In genomic region chr2:76341439-76341838, GRCh38 we compare ENCODE assay signal across 21 cellular contexts.
DNase-seq lines count a peak whose midpoint lies in the region; ATAC-seq, FAIRE-seq and TF ChIP-seq lines count a peak whose summit lies in the region.
"Had no signal": no experiment of that assay in that cellular context is flagged by ENCODE, and none has a peak within 500 bp of the region (broad histone marks: within the 10 kb centered on the region; RNA-seq: fewer than 3 reads in every experiment).

No MANE protein-coding gene starts in this region.

- H3K4me3 ChIP-seq in A549, result no peak overlapping the region
- H3K4me3 ChIP-seq in IMR-90 (ENCODE audit: insufficient read depth, low read depth, low read length), result no peak overlapping the region
- H3K4me3 ChIP-seq in K562, result no peak overlapping the region
- H3K4me3 ChIP-seq: BLaER1 treated with 17β-estradiol and CSF1 and Interleukin-3, amounts not matched to agents 10 nM and 100 nM had no signal

- H3K9me3 ChIP-seq in A549 (peaks cover 2% of the 10 kb centered on the region; the same call in 1 of the 3 replicates), IMR-90 (ENCODE audit: control insufficient read depth, insufficient read depth, low read length) (peaks cover 2% of the 10 kb centered on the region; the same call in 1 of the 2 replicates), K562 (replicated peaks; ENCODE audit: control insufficient read depth, insufficient read depth, low read depth, low read length) (no peaks in the 10 kb centered on the region)
- H3K9me3 ChIP-seq: Caco-2 had no signal

- H3K14ac ChIP-seq in IMR-90 (replicated peaks; ENCODE audit: low read depth, low read length), result no peak overlapping the region

- no peak overlapping the region for H2BK5ac ChIP-seq in IMR-90 (ENCODE audit: low read depth, low read length, poor library complexity, severe bottlenecking)

- TF ChIP-seq CTCF in A549 (IDR thresholded peaks at IDR 0.05) (no peak), IMR-90 (conservative IDR thresholded peaks at IDR 0.05; ENCODE audit: low read depth, low read length) (no peak), K562 (IDR thresholded peaks at IDR 0.05 in 2 of 3, conservative IDR thresholded peaks at IDR 0.05 in 1 of 3; ENCODE audit: insufficient read depth in 2 of 3, low read depth in 1 of 3, low read length in 3 of 3) (no peak)

- TF ChIP-seq RAD21 in A549 (conservative IDR thresholded peaks at IDR 0.05 in 1 of 2, IDR thresholded peaks at IDR 0.05 in 1 of 2) (no peak), IMR-90 (IDR thresholded peaks at IDR 0.05; ENCODE audit: low read length) (no peak), K562 (CRISPR knock-in tag; conservative IDR thresholded peaks at IDR 0.05 in 1 of 2, IDR thresholded peaks at IDR 0.05 in 1 of 2) (no peak)

- TF ChIP-seq EP300 in A549 (IDR thresholded peaks at IDR 0.05) (no peak), K562 (IDR thresholded peaks at IDR 0.05; ENCODE audit: low read length) (no peak)

- H3K79me1 ChIP-seq in IMR-90 (ENCODE audit: low read depth in 1 of 2, low read length in 2 of 2), result no peaks in the 10 kb centered on the region

- H3K27ac ChIP-seq in A549 (no peak overlapping the region), IMR-90 (ENCODE audit: insufficient read depth, low read length) (no peak overlapping the region), K562 (ENCODE audit: extremely low read depth, low read depth, low read length) (no peak overlapping the region)
- H3K27ac ChIP-seq: BLaER1 treated with 17β-estradiol and CSF1 and Interleukin-3, amounts not matched to agents 10 nM and 100 nM; C4-2B had no signal

- H3K23ac ChIP-seq in IMR-90 (ENCODE audit: low read depth, low read length), result no peak overlapping the region

- no peak overlapping the region for H2BK15ac ChIP-seq in IMR-90 (ENCODE audit: low read depth, low read length)

- TF ChIP-seq POLR2A in A549 (IDR thresholded peaks at IDR 0.05; ENCODE audit: low read length) (no peak), IMR-90 (IDR thresholded peaks at IDR 0.05; ENCODE audit: low read depth, low read length) (no peak), K562 (conservative IDR thresholded peaks at IDR 0.05) (no peak)

- H3K4me1 ChIP-seq in A549 (no peaks in the 10 kb centered on the region), IMR-90 (ENCODE audit: control insufficient read depth, insufficient read depth, low read length) (no peaks in the 10 kb centered on the region), K562 (replicated peaks in 1 of 2; ENCODE audit: control insufficient read depth in 2 of 2, insufficient read depth in 2 of 2, low read length in 2 of 2) (no peaks in the 10 kb centered on the region)
- H3K4me1 ChIP-seq: Caco-2 had no signal

- H2BK20ac ChIP-seq in IMR-90 (ENCODE audit: low read depth, low read length), result no peak overlapping the region

- FAIRE-seq in A549 (lab: Jason Lieb, UNC) (no peak), K562 (lab: Jason Lieb, UNC) (no peak)
- FAIRE-seq: A204.1, D721Med, G401.6, GM12891, GM19239 had no signal

- no peak overlapping the region for H3K56ac ChIP-seq in IMR-90 (ENCODE audit: extremely low read depth, insufficient read depth, low read length)

- no peaks in the 10 kb centered on the region for H3K27me3 ChIP-seq in IMR-90 (ENCODE audit: control insufficient read depth, insufficient read depth, low read length)
- H3K27me3 ChIP-seq in K562 (ENCODE audit: control insufficient read depth in 2 of 2, insufficient read depth in 2 of 2, low read length in 2 of 2), result no peaks in the 10 kb centered on the region
- H3K27me3 ChIP-seq: BLaER1 treated with 17β-estradiol and CSF1 and Interleukin-3, amounts not matched to agents 10 nM and 100 nM had no signal

- in situ Hi-C loops in IMR-90 (cut with MboI; ENCODE audit: low sequenced_read_pairs) (no loop called here), K562 (cut with MboI) (no loop called here)

- no peak overlapping the region for H2BK120ac ChIP-seq in IMR-90 (ENCODE audit: low read depth, low read length)

- no TSS peak for BruUV-seq in IMR-90 (replicated peaks; lab: Mats Ljungman, UMichigan)
- BruUV-seq in K562 (replicated peaks; lab: Mats Ljungman, UMichigan), result no TSS peak

- H3K4me2 ChIP-seq in A549 (no peak overlapping the region), IMR-90 (ENCODE audit: low read depth, low read length) (no peak overlapping the region), K562 (ENCODE audit: insufficient read depth, low read length) (no peak overlapping the region)
- H3K4me2 ChIP-seq: BLaER1 treated with 17β-estradiol and CSF1 and Interleukin-3, amounts not matched to agents 10 nM and 100 nM had no signal

- intact Hi-C loops in IMR-90 (cut with micrococcal nuclease) (no loop called here), K562 (cut with micrococcal nuclease) (no loop called here)

- POLR2A ChIA-PET in A549 (lab: Yijun Ruan, JAX) (no interaction called here), IMR-90 (lab: Charles Lee; ENCODE audit: unreplicated experiment) (no interaction called here), K562 (lab: Yijun Ruan, JAX) (no interaction called here)

- no peaks in the 10 kb centered on the region for H3K79me2 ChIP-seq in K562 (ENCODE audit: control insufficient read depth, insufficient read depth, low read length)

- CTCF ChIA-PET in A549 (lab: Yijun Ruan, JAX) (no interaction called here), IMR-90 (lab: Yijun Ruan, JAX) (no interaction called here), K562 (lab: Yijun Ruan, JAX; ENCODE audit: low intra/inter-chr PET ratio) (no interaction called here)

- H2AK9ac ChIP-seq in IMR-90 (replicated peaks; ENCODE audit: low read depth, low read length, poor library complexity), result no peak overlapping the region

- H4K20me1 ChIP-seq in IMR-90 (ENCODE audit: insufficient read depth, low read length) (no peaks in the 10 kb centered on the region), K562 (replicated peaks; ENCODE audit: control insufficient read depth, insufficient read depth, low read length) (no peaks in the 10 kb centered on the region)
- H4K20me1 ChIP-seq: BLaER1 treated with 17β-estradiol and CSF1 and Interleukin-3, amounts not matched to agents 10 nM and 100 nM had no signal

- no peak overlapping the region for H4K91ac ChIP-seq in IMR-90 (ENCODE audit: insufficient read depth, low read depth, low read length)

- H3K9me1 ChIP-seq in IMR-90 (ENCODE audit: insufficient read depth, low read length) (no peaks in the 10 kb centered on the region), K562 (ENCODE audit: control insufficient read depth, insufficient read depth, low read length) (no peaks in the 10 kb centered on the region)

- dilution Hi-C loops in IMR-90 (cut with HindIII; ENCODE audit: low sequenced_read_pairs, unreplicated experiment), result no loop called here

- H3K9ac ChIP-seq in IMR-90 (ENCODE audit: low read depth, low read length), result no peak overlapping the region
- H3K9ac ChIP-seq in K562 (ENCODE audit: insufficient read depth in 1 of 2, low read depth in 2 of 2, low read length in 2 of 2), result no peak overlapping the region
- H3K9ac ChIP-seq: BLaER1 treated with 17β-estradiol and CSF1 and Interleukin-3, amounts not matched to agents 10 nM and 100 nM had no signal

- 17% methylated on average over 2 of the region's 2 CpGs for WGBS in A549 (ENCODE audit: missing lambda C conversion rate)
- WGBS in IMR-90 (ENCODE audit: extremely low coverage in 2 of 2, insufficient read length in 1 of 2), 2 experiments, result no CpG with 5 or more reads among the region's 2 CpGs
- 0% methylated on average over 2 of the region's 2 CpGs for WGBS in K562 (ENCODE audit: insufficient coverage, low coverage, missing lambda C conversion rate)

- no peak overlapping the region for H2AFZ ChIP-seq in IMR-90 (replicated peaks; ENCODE audit: low read length, poor library complexity)
- no peak overlapping the region for H2AFZ ChIP-seq in K562 (ENCODE audit: low read depth, low read length)

- no peak overlapping the region for H2AK5ac ChIP-seq in IMR-90 (ENCODE audit: low read depth, low read length)

- no peak overlapping the region for H3K4ac ChIP-seq in IMR-90 (ENCODE audit: low read depth, low read length)

- H4K5ac ChIP-seq in IMR-90 (ENCODE audit: low read depth, low read length), result no peak overlapping the region

- DNase-seq in A549 (ENCODE audit: low read depth in 1 of 2, low spot score in 1 of 2) (no peak), IMR-90 (no peak), K562 (ENCODE audit: extremely low read depth in 1 of 4, low spot score in 3 of 4) (no peak), NCI-H1694 (lab: John Stamatoyannopoulos, UW) (no peak), NCI-H1417 (lab: John Stamatoyannopoulos, UW) (no peak)
- DNase-seq: 8988T; AML-193; Caco-2; Calu3; CD4-positive, alpha-beta T cell; CD8-positive, alpha-beta T cell; DMS79 treated with DMSO at 0.1 percent for 48 hours; GF-D8 had no signal

- no peak overlapping the region for H4K8ac ChIP-seq in IMR-90 (ENCODE audit: low read depth in 2 of 2, low read length in 2 of 2)

- no peak overlapping the region for H3K18ac ChIP-seq in IMR-90 (ENCODE audit: low read depth, low read length)

- H3K36me3 ChIP-seq in IMR-90 (ENCODE audit: control insufficient read depth, insufficient read depth, low read length), result no peaks in the 10 kb centered on the region
- H3K36me3 ChIP-seq in K562 (ENCODE audit: control insufficient read depth, insufficient read depth, low read length), result no peaks in the 10 kb centered on the region
- H3K36me3 ChIP-seq: BLaER1 treated with 17β-estradiol and CSF1 and Interleukin-3, amounts not matched to agents 10 nM and 100 nM had no signal

- ATAC-seq in A549 (no peak), IMR-90 (ENCODE audit: low read depth) (no peak), K562 (no peak), GM21515 (IDR thresholded peaks at IDR 0.05; ENCODE audit: unreplicated experiment) (no peak)
- ATAC-seq: CD8-positive, alpha-beta T cell had no signal

TF ChIP-seq in A549, 52 proteins besides CTCF, POLR2A, EP300 and RAD21:
- TF ChIP-seq TFCP2L1 (CRISPR knock-in tag; IDR thresholded peaks at IDR 0.05) (no peak), KDM1A (IDR thresholded peaks at IDR 0.05; ENCODE audit: low read depth) (no peak), ESRRA (IDR thresholded peaks at IDR 0.05; ENCODE audit: borderline replicate concordance, low read length) (no peak), HOXB13 (CRISPR knock-in tag; IDR thresholded peaks at IDR 0.05; ENCODE audit: low read depth) (no peak), MAFK (IDR thresholded peaks at IDR 0.05; ENCODE audit: partially characterized antibody) (peak; percentile 34)
TF ChIP-seq in A549: peak in this region for 1.

TF ChIP-seq in IMR-90, 13 proteins besides CTCF, POLR2A, EP300 and RAD21 (continues in another document):
- TF ChIP-seq MAFK (IDR thresholded peaks at IDR 0.05; ENCODE audit: low read depth, low read length) (no peak), CHD1 (IDR thresholded peaks at IDR 0.05; ENCODE audit: low read depth, low read length) (no peak)

TF ChIP-seq in K562, 482 proteins besides CTCF, POLR2A, EP300 and RAD21:
- TF ChIP-seq MAFG (tag; conservative IDR thresholded peaks at IDR 0.05) (0 out of 2 replicates have a peak, but pooled peaks have one; percentile 11), ZC3H8 (IDR thresholded peaks at IDR 0.05) (no peak), ZNF316 (IDR thresholded peaks at IDR 0.05) (no peak), ZNF699 (CRISPR knock-in tag; IDR thresholded peaks at IDR 0.05; ENCODE audit: insufficient replicate concordance) (no peak)

Comparison
In these comparisons a context has a peak if more than half of its experiments do, and no peak if none do; other contexts are left out.
1. Of the 35 proteins assayed by ChIP-seq in both K562 and A549: peak only in K562: none; only in A549: MAFK; in both: none; in neither: 34.